In the genomic region with DNA sequence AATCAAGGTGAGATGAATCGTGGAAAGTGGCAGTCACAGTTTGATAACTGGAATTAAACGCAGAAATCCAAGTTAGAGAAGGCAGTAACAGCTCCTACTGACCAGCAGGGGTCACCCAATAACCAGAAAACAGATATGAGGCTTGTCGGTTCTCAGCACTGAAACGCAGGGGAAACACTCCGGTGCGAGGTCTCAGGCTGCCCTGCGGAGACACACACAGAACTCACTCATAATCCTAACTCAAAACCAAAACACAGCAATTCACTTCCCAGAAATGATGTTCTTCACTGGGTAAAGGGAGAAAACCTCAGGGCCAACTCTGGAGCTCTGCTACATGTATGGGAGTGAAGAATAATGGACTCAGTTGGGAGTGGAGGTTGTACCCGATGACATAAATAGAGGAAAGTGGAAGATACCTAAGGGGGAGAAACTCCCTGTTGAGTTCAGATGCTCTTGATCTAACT, we compare ENCODE assay signal across 8 cellular contexts.
A peak's percentile ranks its signal among the peaks of the same experiment; 100 is the strongest.
DNase-seq lines count a peak whose midpoint lies in the region; ATAC-seq and TF ChIP-seq lines count a peak whose summit lies in the region.

No MANE protein-coding gene starts in this region.

- H4K20me1 ChIP-seq in osteoblast (ENCODE audit: insufficient read depth, low read length): no peaks in the 10 kb centered on the region

- peak overlapping the region; percentile 67 for H2AFZ ChIP-seq in osteoblast (ENCODE audit: low read length)

- no peak overlapping the region for H3K27ac ChIP-seq in osteoblast (ENCODE audit: low read depth, low read length)

- no peaks in the 10 kb centered on the region for H3K79me2 ChIP-seq in osteoblast (ENCODE audit: insufficient read depth, low read length)

- peaks cover 3% of the 10 kb centered on the region for H3K4me1 ChIP-seq in osteoblast (ENCODE audit: insufficient read depth, low read length)

- peaks cover 2% of the 10 kb centered on the region for H3K27me3 ChIP-seq in osteoblast (ENCODE audit: insufficient read depth, low read length)

- H3K4me2 ChIP-seq in osteoblast (ENCODE audit: insufficient read depth, low read length): peak overlapping the region; percentile 73

- no peaks in the 10 kb centered on the region for H3K36me3 ChIP-seq in osteoblast (ENCODE audit: insufficient read depth, low read length)

- peak; percentile 25 for DNase-seq in DMS53 treated with DMSO at 0.1 percent for 48 hours (lab: John Stamatoyannopoulos, UW; ENCODE audit: unreplicated experiment)
- DNase-seq in GM19238 (ENCODE audit: insufficient read length, low spot score): peak; percentile 27
- DNase-seq in NCI-H446 treated with DMSO at 0.1 percent for 48 hours (lab: John Stamatoyannopoulos, UW): peak; percentile 34
- DNase-seq in activated T-cell treated with anti-CD3 and anti-CD28 coated beads, Interleukin-2, amount 50 U/mL, for 1 hour: peak; percentile 17
- DNase-seq in foreskin melanocyte: peak; percentile 54
- DNase-seq in osteoblast (ENCODE audit: insufficient read length, low spot score, missing footprints): no peak
- DNase-seq in NCI-H187 treated with DMSO at 0.1 percent for 48 hours (lab: John Stamatoyannopoulos, UW): no peak

- H3K9me3 ChIP-seq in osteoblast (ENCODE audit: low read depth, low read length): no peaks in the 10 kb centered on the region

- peak; percentile 86 for TF ChIP-seq CTCF in osteoblast (IDR thresholded peaks at IDR 0.05; ENCODE audit: extremely low read depth, low read depth, low read length)

- ATAC-seq in HG03108 (IDR thresholded peaks at IDR 0.05; ENCODE audit: unreplicated experiment): peak; percentile 78

- peak overlapping the region; percentile 38 for H3K4me3 ChIP-seq in osteoblast (ENCODE audit: insufficient read depth, low read length)

Comparison
In these comparisons a context has a peak if more than half of its experiments do, and no peak if none do; other contexts are left out.
1. DNase-seq: peak in DMS53 treated with DMSO at 0.1 percent for 48 hours (single experiment), GM19238 (single experiment), NCI-H446 treated with DMSO at 0.1 percent for 48 hours (single experiment), activated T-cell treated with anti-CD3 and anti-CD28 coated beads, Interleukin-2, amount 50 U/mL, for 1 hour (single experiment) and foreskin melanocyte (single experiment); none in osteoblast (single experiment) and NCI-H187 treated with DMSO at 0.1 percent for 48 hours (single experiment).